ENCODE assay signal across 26 cellular contexts in the genomic region with DNA sequence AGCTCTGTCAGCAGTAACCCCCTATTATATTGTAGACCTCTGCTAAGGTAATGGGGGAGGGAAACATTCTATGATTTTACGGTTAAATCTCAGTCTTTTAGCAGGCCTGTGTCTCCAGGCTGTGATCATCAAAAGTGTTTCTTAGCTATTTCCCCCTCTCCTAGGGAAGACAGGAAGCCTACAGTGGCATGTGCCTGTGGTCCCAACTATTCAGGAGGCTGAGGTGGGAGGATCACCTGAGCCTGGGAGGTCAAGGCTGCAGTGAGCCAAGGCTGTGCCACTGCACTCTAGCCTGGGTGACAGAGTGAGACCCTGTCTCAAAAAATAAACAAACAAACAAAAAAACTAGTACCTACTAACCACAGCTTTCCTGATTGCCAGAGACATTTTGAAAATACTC.
"Had no signal": no experiment of that assay in that cellular context is flagged by ENCODE, and none has a peak within 500 bp of the region (broad histone marks: within the 10 kb centered on the region; RNA-seq: fewer than 3 reads in every experiment).

No MANE protein-coding gene starts in this region.

- H3K27me3 Mint-ChIP-seq: activated B cell treated with CpG ODN at 0.5 μM for 24 hours; activated CD4-positive, alpha-beta memory T cell treated with anti-CD3 and anti-CD28 coated beads for 36 hours; activated CD4-positive, alpha-beta T cell treated with anti-CD3 and anti-CD28 coated beads, Interleukin-2, amount 10 ng/mL, durations not matched to agents 24 days and 14 days; activated naive CD8-positive, alpha-beta T cell treated with anti-CD3 and anti-CD28 coated beads, Interleukin-2, amount 50 U/mL, for 24 hours had no signal

- H3K4me3 Mint-ChIP-seq: activated B cell treated with CpG ODN at 0.5 μM for 24 hours; activated CD4-positive, alpha-beta memory T cell treated with anti-CD3 and anti-CD28 coated beads for 36 hours; activated CD4-positive, alpha-beta T cell treated with anti-CD3 and anti-CD28 coated beads, Interleukin-2, amount 10 ng/mL, durations not matched to agents 24 days and 14 days; activated naive CD8-positive, alpha-beta T cell treated with anti-CD3 and anti-CD28 coated beads, Interleukin-2, amount 50 U/mL, for 24 hours; activated T-cell treated with anti-CD3 and anti-CD28 coated beads, Interleukin-2, amount 50 U/mL, for 4 hours had no signal

- H3K9me3 ChIP-seq: MG63, Peyer's patch, SJSA1 had no signal

- DNase-seq: activated B cell treated with CpG ODN at 0.5 μM for 24 hours; activated CD4-positive, alpha-beta memory T cell treated with anti-CD3 and anti-CD28 coated beads for 36 hours; activated CD4-positive, alpha-beta T cell treated with anti-CD3 and anti-CD28 coated beads for 1 hour; activated CD4-positive, alpha-beta T cell treated with anti-CD3 and anti-CD28 coated beads, Interleukin-2, amount 10 ng/mL, durations not matched to agents 24 days and 14 days; activated CD8-positive, alpha-beta memory T cell treated with anti-CD3 and anti-CD28 coated beads for 24 hours; activated effector memory CD4-positive, alpha-beta T cell treated with anti-CD3 and anti-CD28 coated beads, Interleukin-2, amount 50 U/mL, for 16 hours; activated naive CD4-positive, alpha-beta T cell treated with Interleukin-2 at 50 U/mL for 16 hours; activated naive CD8-positive, alpha-beta T cell treated with anti-CD3 and anti-CD28 coated beads, Interleukin-2, amount 50 U/mL, for 24 hours; activated T-cell treated with anti-CD3 and anti-CD28 coated beads, Interleukin-2, amount 50 U/mL, for 4 hours; brain microvascular endothelial cell; MG63; MV-4-11; NCI-H1092 treated with DMSO at 0.1 percent for 48 hours; NCI-H1417 treated with DMSO at 0.1 percent for 48 hours; NCI-H1694; NCI-H2029; NCI-H2107; NCI-H2171 treated with DMSO at 0.1 percent for 48 hours; NCI-H226; Peyer's patch; SHP77; T-helper 2 cell; T1000 had no signal

- H3K27ac Mint-ChIP-seq: activated B cell treated with CpG ODN at 0.5 μM for 24 hours; activated CD4-positive, alpha-beta memory T cell treated with anti-CD3 and anti-CD28 coated beads for 36 hours; activated CD4-positive, alpha-beta T cell treated with anti-CD3 and anti-CD28 coated beads, Interleukin-2, amount 10 ng/mL, durations not matched to agents 24 days and 14 days; activated naive CD8-positive, alpha-beta T cell treated with anti-CD3 and anti-CD28 coated beads, Interleukin-2, amount 50 U/mL, for 24 hours had no signal

- H3K9me3 Mint-ChIP-seq: activated B cell treated with CpG ODN at 0.5 μM for 24 hours; activated CD4-positive, alpha-beta memory T cell treated with anti-CD3 and anti-CD28 coated beads for 36 hours; activated CD4-positive, alpha-beta T cell treated with anti-CD3 and anti-CD28 coated beads, Interleukin-2, amount 10 ng/mL, durations not matched to agents 24 days and 14 days; activated naive CD4-positive, alpha-beta T cell treated with anti-CD3 and anti-CD28 coated beads, Interleukin-2, amount 50 U/mL, for 72 hours; activated naive CD8-positive, alpha-beta T cell treated with anti-CD3 and anti-CD28 coated beads, Interleukin-2, amount 50 U/mL, for 24 hours; activated T-cell treated with anti-CD3 and anti-CD28 coated beads, Interleukin-2, amount 50 U/mL, for 4 hours had no signal

- H3K36me3 ChIP-seq: MG63 had no signal

- H3K27ac ChIP-seq: brain microvascular endothelial cell, Peyer's patch, RWPE1, SJSA1 had no signal

- ATAC-seq: activated naive CD4-positive, alpha-beta T cell treated with anti-CD3 and anti-CD28 coated beads, Interleukin-2, amount 50 U/mL, for 72 hours; activated naive CD8-positive, alpha-beta T cell treated with anti-CD3 and anti-CD28 coated beads, Interleukin-2, amount 50 U/mL, for 24 hours; activated T-cell treated with anti-CD3 and anti-CD28 coated beads, Interleukin-2, amount 50 U/mL, for 4 hours had no signal

- H3K36me3 Mint-ChIP-seq: activated naive CD4-positive, alpha-beta T cell treated with anti-CD3 and anti-CD28 coated beads, Interleukin-2, amount 50 U/mL, for 72 hours had no signal

- H3K4me1 Mint-ChIP-seq: activated B cell treated with CpG ODN at 0.5 μM for 24 hours; activated CD4-positive, alpha-beta T cell treated with anti-CD3 and anti-CD28 coated beads, Interleukin-2, amount 10 ng/mL, durations not matched to agents 24 days and 14 days; activated naive CD8-positive, alpha-beta T cell treated with anti-CD3 and anti-CD28 coated beads, Interleukin-2, amount 50 U/mL, for 24 hours had no signal

- H3K4me1 ChIP-seq: Peyer's patch, SJSA1 had no signal

- H3K27me3 ChIP-seq: brain microvascular endothelial cell, MG63, Peyer's patch, SJSA1 had no signal

- H3K4me3 ChIP-seq: MG63, Peyer's patch, SJSA1 had no signal
